ENCODE assay signal across 20 cellular contexts in the genomic region with DNA sequence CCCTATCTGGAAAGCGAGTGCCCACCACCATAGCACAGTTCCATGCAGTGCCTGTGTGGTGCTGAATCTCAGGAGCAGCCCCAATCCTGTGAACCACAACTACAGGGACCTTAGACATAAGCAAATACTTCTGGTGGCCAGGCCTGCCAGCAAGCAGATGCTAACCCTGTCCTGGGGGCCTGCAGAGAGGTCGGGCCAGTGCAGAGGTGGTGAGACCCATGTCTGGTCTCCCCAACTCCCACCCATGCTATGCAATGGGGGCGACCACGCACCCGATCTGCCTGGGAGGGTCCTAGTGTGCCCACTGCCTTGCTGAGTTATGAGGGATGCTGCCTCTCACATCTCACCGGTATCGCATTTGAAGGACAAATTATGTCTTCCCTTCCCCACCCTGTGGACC.
DNase-seq lines count a peak whose midpoint lies in the region; ATAC-seq, FAIRE-seq and TF ChIP-seq lines count a peak whose summit lies in the region.
"Had no signal": no experiment of that assay in that cellular context is flagged by ENCODE, and none has a peak within 500 bp of the region (broad histone marks: within the 10 kb centered on the region; RNA-seq: fewer than 3 reads in every experiment).

No MANE protein-coding gene starts in this region.

- WGBS in HepG2 (ENCODE audit: low lambda C conversion rate): 42% methylated on average over 5 of the region's 7 CpGs
- 92 to 98% (median 94%) methylated on average over 5 to 7 of the region's 7 CpGs for WGBS in spleen, 5 donors

- H3K9me3 ChIP-seq in RWPE2 (ENCODE audit: severe bottlenecking): no peaks in the 10 kb centered on the region
- H3K9me3 ChIP-seq in HepG2 (ENCODE audit: low read length): no peaks in the 10 kb centered on the region
- H3K9me3 ChIP-seq in spleen: no peaks in the 10 kb centered on the region
- no peaks in the 10 kb centered on the region for H3K9me3 ChIP-seq in SJCRH30 (replicated peaks)
- H3K9me3 ChIP-seq: BE2C had no signal

- ATAC-seq in Right ventricle myocardium inferior (no peak), left cardiac atrium (no peak), RWPE2 (ENCODE audit: low read depth) (no peak), HepG2 (no peak)
- ATAC-seq: CD8-positive, alpha-beta T cell; GM23338 had no signal

- in situ Hi-C loops in HepG2 (cut with HindIII; ENCODE audit: extremely low pct_ligation_motif_present, low pct_unique_long_range_greater_than_20kb): no loop called here

- H3K27ac ChIP-seq in RWPE2 (ENCODE audit: poor library complexity, severe bottlenecking): no peak overlapping the region
- no peak overlapping the region for H3K27ac ChIP-seq in HepG2 (ENCODE audit: extremely low read length, insufficient read depth, low read length)
- H3K27ac ChIP-seq in spleen: no peak overlapping the region
- no peak overlapping the region for H3K27ac ChIP-seq in SJCRH30
- H3K27ac ChIP-seq: C4-2B had no signal

- H3K36me3 ChIP-seq in RWPE2 (ENCODE audit: low read depth) (no peaks in the 10 kb centered on the region), HepG2 (replicated peaks in 1 of 2; ENCODE audit: control insufficient read depth in 1 of 2, insufficient read depth in 2 of 2, low read length in 2 of 2) (no peaks in the 10 kb centered on the region), spleen (no peaks in the 10 kb centered on the region), SJCRH30 (no peaks in the 10 kb centered on the region)
- H3K36me3 ChIP-seq: BE2C had no signal

- no peak overlapping the region for H2AFZ ChIP-seq in HepG2 (ENCODE audit: low read length)
- H2AFZ ChIP-seq: GM23338 had no signal

- DNase-seq in Right ventricle myocardium inferior (ENCODE audit: missing footprints) (peak; percentile 49), left cardiac atrium (no peak), RWPE2 (ENCODE audit: low spot score) (peak; percentile 28), HepG2 (ENCODE audit: low spot score) (no peak), spleen (peak; percentile 66), SJCRH30 (no peak), NCI-H510A treated with DMSO at 0.1 percent for 48 hours (lab: John Stamatoyannopoulos, UW) (no peak)
- DNase-seq: BE2C; CD8-positive, alpha-beta T cell; COR-L47; DMS153; DMS79 treated with DMSO at 0.1 percent for 48 hours; EL; H7 had no signal

- H4K20me1 ChIP-seq in HepG2 (ENCODE audit: insufficient read depth, low read length): no peaks in the 10 kb centered on the region

- no peaks in the 10 kb centered on the region for H3K79me2 ChIP-seq in HepG2 (ENCODE audit: insufficient read depth, low read length)

- CTCF ChIA-PET in HepG2 (lab: Yijun Ruan, JAX; ENCODE audit: low intra/inter-chr PET ratio, low total read pairs): no interaction called here

- H3K27me3 ChIP-seq in RWPE2 (ENCODE audit: insufficient read depth, poor library complexity, severe bottlenecking) (no peaks in the 10 kb centered on the region), HepG2 (ENCODE audit: control insufficient read depth in 1 of 2, insufficient read depth in 2 of 2, low read length in 2 of 2) (no peaks in the 10 kb centered on the region), spleen (replicated peaks in 1 of 7) (peaks cover 0 to 2% (median 0%) of the 10 kb centered on the region in 7 donors), SJCRH30 (no peaks in the 10 kb centered on the region)
- H3K27me3 ChIP-seq: BE2C had no signal

- no peak overlapping the region for H3K4me3 ChIP-seq in RWPE2 (ENCODE audit: severe bottlenecking)
- no peak overlapping the region for H3K4me3 ChIP-seq in HepG2 (replicated peaks in 1 of 3; ENCODE audit: insufficient read depth in 1 of 3, low read depth in 2 of 3, low read length in 3 of 3)
- H3K4me3 ChIP-seq in spleen: no peak overlapping the region
- no peak overlapping the region for H3K4me3 ChIP-seq in SJCRH30
- H3K4me3 ChIP-seq: GM23338 had no signal

- no peak for TF ChIP-seq CTCF in RWPE2 (IDR thresholded peaks at IDR 0.05; ENCODE audit: poor library complexity, severe bottlenecking)
- no peak for TF ChIP-seq CTCF in HepG2 (CRISPR knock-in tag; IDR thresholded peaks at IDR 0.05)
- no peak for TF ChIP-seq CTCF in spleen (IDR thresholded peaks at IDR 0.05 in 8 of 11, conservative IDR thresholded peaks at IDR 0.05 in 3 of 11)

- no peak for FAIRE-seq in HepG2 (lab: Jason Lieb, UNC)
- FAIRE-seq: A204.1, D721Med, G401.6, GM12891 had no signal

- H3K4me1 ChIP-seq in RWPE2 (ENCODE audit: insufficient read depth, poor library complexity, severe bottlenecking): no peaks in the 10 kb centered on the region
- H3K4me1 ChIP-seq in HepG2 (ENCODE audit: insufficient read depth, low read length): peaks cover 8% of the 10 kb centered on the region
- peaks cover 0 to 5% (median 2%) of the 10 kb centered on the region in 6 donors for H3K4me1 ChIP-seq in spleen
- H3K4me1 ChIP-seq in SJCRH30: no peaks in the 10 kb centered on the region
- H3K4me1 ChIP-seq: BE2C had no signal

- H3K9ac ChIP-seq in HepG2 (ENCODE audit: insufficient read depth, low read depth, low read length): no peak overlapping the region

- TF ChIP-seq POLR2A in HepG2 (IDR thresholded peaks at IDR 0.05; ENCODE audit: insufficient read depth in 1 of 2, low read depth in 2 of 2, low read length in 2 of 2) (no peak), spleen (IDR thresholded peaks at IDR 0.05) (no peak)

- POLR2A ChIA-PET in HepG2 (lab: Yijun Ruan, JAX): no interaction called here

- intact Hi-C loops in Right ventricle myocardium inferior (cut with DNase I): no loop called here
- intact Hi-C loops in left cardiac atrium (cut with DNase I): no loop called here
- intact Hi-C loops in HepG2 (cut with micrococcal nuclease; ENCODE audit: unreplicated experiment): no loop called here
- intact Hi-C loops in spleen (cut with DNase I; ENCODE audit: low total_unique reads): no loop called here

- TF ChIP-seq EP300 in HepG2 (IDR thresholded peaks at IDR 0.05; ENCODE audit: low read depth in 2 of 2, low read length in 2 of 2) (no peak), HepG2 (CRISPR knock-in tag; IDR thresholded peaks at IDR 0.05; ENCODE audit: borderline replicate concordance) (no peak)

- BruUV-seq in HepG2 (replicated peaks; lab: Mats Ljungman, UMichigan): no TSS peak

- H3K4me2 ChIP-seq in HepG2 (ENCODE audit: low read depth, low read length): no peak overlapping the region
- H3K4me2 ChIP-seq: GM23338 had no signal

- TF ChIP-seq RAD21 in HepG2 (CRISPR knock-in tag; IDR thresholded peaks at IDR 0.05): no peak

TF ChIP-seq in HepG2, 621 proteins besides CTCF, POLR2A, EP300 and RAD21:
- no peak for TF ChIP-seq MTF1 (CRISPR knock-in tag; IDR thresholded peaks at IDR 0.05)
- 0 out of 2 replicates have a peak, but pooled peaks have one; percentile 24 for TF ChIP-seq ZNF550 (CRISPR knock-in tag; IDR thresholded peaks at IDR 0.05; ENCODE audit: borderline replicate concordance)

Comparison
In these comparisons a context has a peak if more than half of its experiments do, and no peak if none do; other contexts are left out.
1. DNase-seq: peak in Right ventricle myocardium inferior (single experiment), RWPE2 (single experiment) and spleen (single experiment); none in left cardiac atrium (single experiment), HepG2 (single experiment), SJCRH30 (0 of 2) and NCI-H510A treated with DMSO at 0.1 percent for 48 hours (single experiment).